11 cellular contexts compared by ENCODE assay signal in genomic region chr19:46979103-46979769, GRCh38. TPM values are rescaled to one million over a fixed set of nuclear protein-coding genes. Genes with fewer than 3 reads are reported as not detected.
DNase-seq lines count a peak whose midpoint lies in the region; ATAC-seq and TF ChIP-seq lines count a peak whose summit lies in the region.
"Had no signal": no experiment of that assay in that cellular context is flagged by ENCODE, and none has a peak within 500 bp of the region (broad histone marks: within the 10 kb centered on the region; RNA-seq: fewer than 3 reads in every experiment).

No MANE protein-coding gene starts in this region.

- no peak for ATAC-seq in effector memory CD8-positive, alpha-beta T cell (replicated peaks)
- ATAC-seq in HG02852 (IDR thresholded peaks at IDR 0.05; ENCODE audit: unreplicated experiment): no peak
- no peak for ATAC-seq in CD8-positive, alpha-beta T cell

- H3K4me1 ChIP-seq in CD8-positive, alpha-beta T cell (ENCODE audit: insufficient read depth, low read length): peaks cover 25% of the 10 kb centered on the region

- TF ChIP-seq CTCF in osteocyte (IDR thresholded peaks at IDR 0.05): no peak
- TF ChIP-seq CTCF in CD8-positive, alpha-beta T cell (IDR thresholded peaks at IDR 0.05): no peak

- no peak overlapping the region for H3K4me3 ChIP-seq in CD8-positive, alpha-beta T cell (ENCODE audit: low read depth, low read length)
- H3K4me3 ChIP-seq: sigmoid colon had no signal

- no peaks in the 10 kb centered on the region for H3K36me3 ChIP-seq in CD8-positive, alpha-beta T cell (ENCODE audit: insufficient read depth, low read length)
- H3K36me3 ChIP-seq: sigmoid colon had no signal

- H3K36me3 Mint-ChIP-seq in effector memory CD8-positive, alpha-beta T cell (ENCODE audit: insufficient read depth): peaks cover 31% of the 10 kb centered on the region
- no peaks in the 10 kb centered on the region for H3K36me3 Mint-ChIP-seq in osteocyte (ENCODE audit: unreplicated experiment)
- peaks cover 14% of the 10 kb centered on the region for H3K36me3 Mint-ChIP-seq in CD8-positive, alpha-beta T cell

- DNase-seq in DMS79 (lab: John Stamatoyannopoulos, UW) (peak; percentile 82), NCI-H2171 (lab: John Stamatoyannopoulos, UW) (peak; percentile 83), osteocyte (ENCODE audit: extremely low spot score, unreplicated experiment) (no peak), OCI-M2 (lab: John Stamatoyannopoulos, UW; ENCODE audit: unreplicated experiment) (no peak)
- no peak for DNase-seq in effector memory CD8-positive, alpha-beta T cell
- DNase-seq in CD8-positive, alpha-beta T cell: no peak
- DNase-seq in stimulated activated CD4-positive, alpha-beta T cell treated with anti-CD3 and anti-CD28 coated beads, Interleukin-15, amount 100 ng/mL, for 24 hours: no peak
- DNase-seq: cerebellar nuclear complex, sigmoid colon had no signal

- H3K4me3 Mint-ChIP-seq in effector memory CD8-positive, alpha-beta T cell: peak overlapping the region; percentile 27 to 31
- H3K4me3 Mint-ChIP-seq in osteocyte (ENCODE audit: unreplicated experiment): no peak overlapping the region
- H3K4me3 Mint-ChIP-seq in CD8-positive, alpha-beta T cell: no peak overlapping the region
- H3K4me3 Mint-ChIP-seq: CD14-positive monocyte had no signal

- H3K27ac ChIP-seq in CD8-positive, alpha-beta T cell (ENCODE audit: low read depth, low read length): no peak overlapping the region

- no peaks in the 10 kb centered on the region for H3K27me3 Mint-ChIP-seq in effector memory CD8-positive, alpha-beta T cell
- H3K27me3 Mint-ChIP-seq in osteocyte (ENCODE audit: unreplicated experiment): no peaks in the 10 kb centered on the region
- no peaks in the 10 kb centered on the region for H3K27me3 Mint-ChIP-seq in CD8-positive, alpha-beta T cell (ENCODE audit: low read depth)

- intact Hi-C loops in CD8-positive, alpha-beta T cell (cut with DNase I, micrococcal nuclease): no loop called here

- CTCF ChIA-PET in CD8-positive, alpha-beta T cell (lab: Charles Lee): interaction anchor here (1.5 kb wide), 1 partner anchor 33 kb away, joined by 5 read pairs; no protein-coding TSS in a partner anchor

- H3K9me3 ChIP-seq in CD8-positive, alpha-beta T cell (ENCODE audit: low read length): no peaks in the 10 kb centered on the region
- H3K9me3 ChIP-seq: sigmoid colon had no signal

- peaks cover 47 to 62% of the 10 kb centered on the region in 2 donors for H3K4me1 Mint-ChIP-seq in effector memory CD8-positive, alpha-beta T cell (ENCODE audit: low read depth in 2 of 2)
- H3K4me1 Mint-ChIP-seq in osteocyte (ENCODE audit: unreplicated experiment): peaks cover 79% of the 10 kb centered on the region
- H3K4me1 Mint-ChIP-seq in CD8-positive, alpha-beta T cell (ENCODE audit: low read depth): peaks cover 46% of the 10 kb centered on the region

- no peaks in the 10 kb centered on the region for H3K27me3 ChIP-seq in CD8-positive, alpha-beta T cell (ENCODE audit: insufficient read depth, low read length)
- H3K27me3 ChIP-seq: sigmoid colon had no signal

- peak overlapping the region; percentile 90 to 92 for H3K27ac Mint-ChIP-seq in effector memory CD8-positive, alpha-beta T cell
- peak overlapping the region; percentile 52 for H3K27ac Mint-ChIP-seq in osteocyte (ENCODE audit: unreplicated experiment)
- H3K27ac Mint-ChIP-seq in CD8-positive, alpha-beta T cell: no peak overlapping the region

- POLR2A ChIA-PET in CD8-positive, alpha-beta T cell (lab: Charles Lee): no interaction called here

- no peaks in the 10 kb centered on the region for H3K9me3 Mint-ChIP-seq in effector memory CD8-positive, alpha-beta T cell
- H3K9me3 Mint-ChIP-seq in osteocyte (ENCODE audit: unreplicated experiment): no peaks in the 10 kb centered on the region
- no peaks in the 10 kb centered on the region for H3K9me3 Mint-ChIP-seq in CD8-positive, alpha-beta T cell

RNA-seq across cellular contexts. Expression of gene NPAS1, which starts 40.4 kb away (rescaled TPM):
- 0.71 and 0.99 TPM in 2 replicates for total RNA-seq in osteocyte
- total RNA-seq in CD8-positive, alpha-beta T cell: 1 to 10 TPM; 1.1 to 1.6 TPM

Comparison
In these comparisons a context has a peak if more than half of its experiments do, and no peak if none do; other contexts are left out.
1. DNase-seq: peak in DMS79 (single experiment) and NCI-H2171 (single experiment); none in effector memory CD8-positive, alpha-beta T cell (0 of 3), osteocyte (single experiment), OCI-M2 (single experiment), CD8-positive, alpha-beta T cell (0 of 7) and stimulated activated CD4-positive, alpha-beta T cell treated with anti-CD3 and anti-CD28 coated beads, Interleukin-15, amount 100 ng/mL, for 24 hours (single experiment).
2. H3K4me3 Mint-ChIP-seq: peak in effector memory CD8-positive, alpha-beta T cell (2 of 2); none in osteocyte (single experiment) and CD8-positive, alpha-beta T cell (single experiment).